13 cellular contexts compared by ENCODE assay signal in the genomic region with DNA sequence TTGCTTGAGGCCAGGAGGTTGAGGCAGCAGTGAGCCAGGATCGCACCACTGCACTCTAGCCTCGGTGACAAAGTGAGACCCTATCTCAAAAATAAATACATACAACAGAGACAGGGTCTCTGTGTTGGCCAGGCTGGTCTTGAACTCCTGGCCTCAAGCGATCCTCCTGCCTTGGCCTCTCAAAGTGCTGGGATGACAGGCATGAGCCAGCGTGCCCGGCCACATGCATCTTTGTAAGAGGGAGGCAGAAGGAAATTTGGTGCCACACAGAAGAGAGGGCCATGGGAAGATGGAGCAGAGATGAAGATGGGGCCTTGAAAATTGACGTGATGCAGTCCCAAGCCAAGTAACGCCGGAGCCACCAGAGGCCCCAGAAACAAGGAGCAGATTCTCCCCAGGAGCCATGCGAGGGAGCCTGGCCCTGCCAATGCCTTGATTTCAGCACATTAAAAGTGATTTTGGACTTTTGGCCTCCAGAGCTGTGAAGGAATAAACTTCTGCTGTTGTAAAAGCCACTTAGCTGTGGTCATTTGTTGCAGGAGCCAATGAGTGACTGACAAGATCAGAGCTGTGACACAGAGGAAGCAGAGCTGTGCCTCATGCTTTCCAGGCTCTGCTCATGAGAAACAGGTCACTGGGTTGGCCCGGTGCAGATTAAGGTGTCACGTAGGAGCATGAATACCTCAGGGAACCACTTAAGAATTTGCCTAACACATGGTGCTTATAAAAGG. TPM values are rescaled to one million over a fixed set of nuclear protein-coding genes. Genes with fewer than 3 reads are reported as not detected.
DNase-seq lines count a peak whose midpoint lies in the region; ATAC-seq and TF ChIP-seq lines count a peak whose summit lies in the region.
"Had no signal": no experiment of that assay in that cellular context is flagged by ENCODE, and none has a peak within 500 bp of the region (broad histone marks: within the 10 kb centered on the region; RNA-seq: fewer than 3 reads in every experiment).

No MANE protein-coding gene starts in this region.

- no peak overlapping the region for H3K4me2 ChIP-seq in GM23248 (ENCODE audit: unreplicated experiment)

- H3K9me3 ChIP-seq in suprapubic skin (no peaks in the 10 kb centered on the region), GM23248 (ENCODE audit: low read depth) (no peaks in the 10 kb centered on the region)

- H3K4me1 ChIP-seq in suprapubic skin (peaks cover 33% of the 10 kb centered on the region), GM23248 (ENCODE audit: insufficient read depth) (peaks cover 9% of the 10 kb centered on the region)

- CTCF ChIA-PET in activated CD8-positive, alpha-beta T cell treated with anti-CD3 and anti-CD28 coated beads for 36 hours (lab: Charles Lee): interaction anchor here (1.0 to 1.1 kb wide), 2 partner anchors 12 to 203 kb away, joined by 3 read pairs; no protein-coding TSS in a partner anchor

- no peaks in the 10 kb centered on the region for H3K9me3 Mint-ChIP-seq in activated CD8-positive, alpha-beta T cell treated with anti-CD3 and anti-CD28 coated beads for 36 hours
- H3K9me3 Mint-ChIP-seq: WTC11 had no signal

- H3K27ac ChIP-seq in suprapubic skin: peak overlapping the region; percentile 56
- no peak overlapping the region for H3K27ac ChIP-seq in GM23248

- H3K36me3 ChIP-seq in suprapubic skin: no peaks in the 10 kb centered on the region
- H3K36me3 ChIP-seq in GM23248 (ENCODE audit: low read depth): no peaks in the 10 kb centered on the region

- WGBS in suprapubic skin: 72% methylated on average over 8 of the region's 11 CpGs
- WGBS in GM23248 (ENCODE audit: low coverage in 1 of 2, low lambda C conversion rate in 2 of 2, missing lambda C conversion rate in 2 of 2), 2 experiments: 73 to 76% methylated on average over 11 of the region's 11 CpGs

- H3K4me1 Mint-ChIP-seq in activated CD8-positive, alpha-beta T cell treated with anti-CD3 and anti-CD28 coated beads for 36 hours (ENCODE audit: low read depth): peaks cover 18% of the 10 kb centered on the region

- no peak overlapping the region for H3K27ac Mint-ChIP-seq in activated CD8-positive, alpha-beta T cell treated with anti-CD3 and anti-CD28 coated beads for 36 hours
- H3K27ac Mint-ChIP-seq: WTC11 had no signal

- no peaks in the 10 kb centered on the region for H4K20me1 ChIP-seq in GM23248 (ENCODE audit: insufficient read depth)

- no peaks in the 10 kb centered on the region for H3F3A ChIP-seq in GM23248 (ENCODE audit: insufficient read depth)

- no peak for TF ChIP-seq CTCF in activated CD8-positive, alpha-beta T cell treated with anti-CD3 and anti-CD28 coated beads for 36 hours (IDR thresholded peaks at IDR 0.05)
- no peak for TF ChIP-seq CTCF in suprapubic skin (IDR thresholded peaks at IDR 0.05)

- H3K36me3 Mint-ChIP-seq in activated CD8-positive, alpha-beta T cell treated with anti-CD3 and anti-CD28 coated beads for 36 hours (ENCODE audit: low read depth): peaks cover 6% of the 10 kb centered on the region
- H3K36me3 Mint-ChIP-seq: WTC11 had no signal

- TF ChIP-seq EP300 in suprapubic skin (IDR thresholded peaks at IDR 0.05): no peak

- DNase-seq in activated CD4-positive, alpha-beta T cell treated with anti-CD3 and anti-CD28 coated beads for 48 hours: peak; percentile 56
- DNase-seq in activated CD4-positive, alpha-beta T cell treated with anti-CD3 and anti-CD28 coated beads, Interleukin-2, amount 50 U/mL, for 4 hours: no peak
- peak; percentile 67 for DNase-seq in activated CD8-positive, alpha-beta T cell treated with anti-CD3 and anti-CD28 coated beads for 36 hours
- peak; percentile 34 for DNase-seq in left lobe of liver (ENCODE audit: low spot score)
- DNase-seq in suprapubic skin (ENCODE audit: low spot score in 2 of 2): peak in 1 of 2 donors; percentile 63
- no peak for DNase-seq in GM23248
- DNase-seq in dedifferentiated amniotic fluid mesenchymal stem cell (ENCODE audit: extremely low spot score): no peak
- DNase-seq: ACHN, IMR-90, NCI-H226 had no signal

- ATAC-seq in activated CD8-positive, alpha-beta T cell treated with anti-CD3 and anti-CD28 coated beads for 36 hours: peak; percentile 25
- peak; percentile 0 for ATAC-seq in left lobe of liver
- no peak for ATAC-seq in HG03135 (IDR thresholded peaks at IDR 0.05; ENCODE audit: unreplicated experiment)

- H3K9me2 ChIP-seq in GM23248 (ENCODE audit: insufficient read depth): no peaks in the 10 kb centered on the region

- POLR2A ChIA-PET in activated CD8-positive, alpha-beta T cell treated with anti-CD3 and anti-CD28 coated beads for 36 hours (lab: Charles Lee): interaction anchor here (1.3 to 1.8 kb wide), 2 partner anchors 9 to 34 kb away, joined by 3 to 6 read pairs; no protein-coding TSS in a partner anchor

- intact Hi-C loops in activated CD8-positive, alpha-beta T cell treated with anti-CD3 and anti-CD28 coated beads for 36 hours (cut with micrococcal nuclease): no loop called here

- no peak for TF ChIP-seq POLR2A in suprapubic skin (IDR thresholded peaks at IDR 0.05)

- H3K79me2 ChIP-seq in GM23248 (ENCODE audit: insufficient read depth): peaks cover 17% of the 10 kb centered on the region

- H3K4me3 ChIP-seq in suprapubic skin (no peak overlapping the region), GM23248 (no peak overlapping the region)
- H3K4me3 ChIP-seq: skin epidermis had no signal

- H3K4me3 Mint-ChIP-seq in activated CD8-positive, alpha-beta T cell treated with anti-CD3 and anti-CD28 coated beads for 36 hours: no peak overlapping the region

- no peaks in the 10 kb centered on the region for H3K27me3 Mint-ChIP-seq in activated CD8-positive, alpha-beta T cell treated with anti-CD3 and anti-CD28 coated beads for 36 hours

- H3K27me3 ChIP-seq in suprapubic skin: no peaks in the 10 kb centered on the region
- no peaks in the 10 kb centered on the region for H3K27me3 ChIP-seq in GM23248 (replicated peaks; ENCODE audit: insufficient read depth)

- H3K9ac ChIP-seq in GM23248: no peak overlapping the region

- in situ Hi-C loops in GM23248 (cut with MboI): no loop called here

- no peak overlapping the region for H2AFZ ChIP-seq in GM23248

RNA-seq across cellular contexts. Expression of a gene that starts 2.6 kb away (rescaled TPM):
- 10 to 100 TPM; 28.2 to 29.7 TPM for total RNA-seq in activated CD8-positive, alpha-beta T cell treated with anti-CD3 and anti-CD28 coated beads for 36 hours
- total RNA-seq in left lobe of liver (140 TPM), suprapubic skin (10 to 100 TPM; 53.4 to 84.7 (median 79.3) TPM)
- total RNA-seq in GM23248 (2014; rRNA removed; shearing (Covaris generic)): 67.0 and 85.5 TPM in 2 replicates
- 33.1 and 33.5 TPM in 2 replicates for polyA plus RNA-seq in GM23248 (2016; fragmentation: Nextera tagmentation; extraction: Ambion mirVana)

RNA-seq across cellular contexts. Expression of a gene that starts 10.4 kb away (rescaled TPM):
- 1 to 10 TPM; 5.1 TPM for total RNA-seq in activated CD8-positive, alpha-beta T cell treated with anti-CD3 and anti-CD28 coated beads for 36 hours
- total RNA-seq in left lobe of liver (20.2 TPM), suprapubic skin (10 to 100 TPM; 25.0 to 45.7 (median 41.5) TPM)
- total RNA-seq in GM23248 (2014; rRNA removed; shearing (Covaris generic)): 6.8 and 17.8 TPM in 2 replicates
- 27.0 and 28.7 TPM in 2 replicates for polyA plus RNA-seq in GM23248 (2016; fragmentation: Nextera tagmentation; extraction: Ambion mirVana)

RNA-seq across cellular contexts. Expression of a gene that starts 34.3 kb away (rescaled TPM):
- 100 to 1,000 TPM; 172 to 189 TPM for total RNA-seq in activated CD8-positive, alpha-beta T cell treated with anti-CD3 and anti-CD28 coated beads for 36 hours
- total RNA-seq in left lobe of liver (48.3 TPM), suprapubic skin (10 to 100 TPM; 20.6 to 35.0 (median 24.6) TPM)
- total RNA-seq in GM23248 (2014; rRNA removed; shearing (Covaris generic)): 17.4 and 28.5 TPM in 2 replicates
- polyA plus RNA-seq in GM23248 (2016; fragmentation: Nextera tagmentation; extraction: Ambion mirVana): 192 and 195 TPM in 2 replicates

Comparison
In these comparisons a context has a peak if more than half of its experiments do, and no peak if none do; other contexts are left out.
1. DNase-seq: peak in activated CD4-positive, alpha-beta T cell treated with anti-CD3 and anti-CD28 coated beads for 48 hours (single experiment), activated CD8-positive, alpha-beta T cell treated with anti-CD3 and anti-CD28 coated beads for 36 hours (single experiment) and left lobe of liver (single experiment); none in activated CD4-positive, alpha-beta T cell treated with anti-CD3 and anti-CD28 coated beads, Interleukin-2, amount 50 U/mL, for 4 hours (0 of 2), GM23248 (single experiment) and dedifferentiated amniotic fluid mesenchymal stem cell (single experiment).